In the genomic region with DNA sequence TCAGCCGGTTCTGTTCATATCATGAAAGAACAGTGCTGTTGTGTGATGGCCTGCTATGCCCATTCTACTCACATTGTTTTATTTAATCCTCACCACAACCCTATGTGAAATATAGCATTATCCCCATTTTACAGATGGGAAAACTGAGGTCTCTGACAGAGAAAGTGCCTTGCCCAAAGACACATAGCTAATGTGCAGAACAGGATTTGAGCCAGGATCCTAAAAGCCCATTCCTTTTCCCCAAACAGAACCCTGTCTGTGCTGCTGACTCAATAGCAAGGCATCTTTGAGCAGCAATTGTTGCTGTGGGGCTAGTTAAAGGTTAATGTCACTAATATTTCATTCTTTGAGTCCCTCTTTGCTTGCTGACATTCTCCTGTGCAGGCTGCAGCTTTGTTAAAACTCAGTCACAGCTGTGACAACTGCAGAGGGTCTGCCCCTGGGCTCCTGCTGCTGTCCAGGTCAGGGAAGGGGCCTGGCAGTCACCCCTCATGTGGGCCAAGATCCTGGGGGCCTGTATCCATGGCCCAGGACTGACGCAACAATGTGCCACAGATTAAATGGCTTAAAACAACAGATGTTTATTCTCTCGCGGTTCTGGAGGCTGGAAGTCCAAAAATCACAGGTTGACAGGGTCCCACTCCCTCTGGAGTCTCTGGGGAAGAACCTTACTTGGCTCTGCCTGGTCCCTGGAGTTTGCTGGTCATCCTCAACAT, we compare ENCODE assay signal across 19 cellular contexts. TPM values are rescaled to one million over a fixed set of nuclear protein-coding genes. Genes with fewer than 3 reads are reported as not detected.
DNase-seq lines count a peak whose midpoint lies in the region; ATAC-seq and TF ChIP-seq lines count a peak whose summit lies in the region.
"Had no signal": no experiment of that assay in that cellular context is flagged by ENCODE, and none has a peak within 500 bp of the region (broad histone marks: within the 10 kb centered on the region; RNA-seq: fewer than 3 reads in every experiment).

No MANE protein-coding gene starts in this region.

- WGBS in transverse colon (ENCODE audit: low coverage in 1 of 2), 2 donors, result 89% methylated on average over 4 of the region's 4 CpGs; no CpG with 5 or more reads in 1 of the 2 donors

- no peak overlapping the region for H3K27ac ChIP-seq in fibroblast of lung (ENCODE audit: insufficient read depth, low read length)
- no peak overlapping the region for H3K27ac ChIP-seq in Peyer's patch
- no peak overlapping the region for H3K27ac ChIP-seq in transverse colon
- H3K27ac ChIP-seq: 22Rv1, BLaER1, RWPE1 had no signal

- no peaks in the 10 kb centered on the region for H3K27me3 Mint-ChIP-seq in neural crest cell (ENCODE audit: low read depth)

- no peaks in the 10 kb centered on the region for H4K20me1 ChIP-seq in fibroblast of lung (ENCODE audit: control insufficient read depth, extremely low read depth, insufficient read depth, low read length)
- H4K20me1 ChIP-seq: BLaER1 had no signal

- no peak for TF ChIP-seq POLR2A in Peyer's patch (IDR thresholded peaks at IDR 0.05)
- TF ChIP-seq POLR2A in transverse colon (IDR thresholded peaks at IDR 0.05), result no peak

- no peak for ATAC-seq in HG02840 (IDR thresholded peaks at IDR 0.05; ENCODE audit: low FRiP score, unreplicated experiment)
- no peak for ATAC-seq in GM19467 (IDR thresholded peaks at IDR 0.05; ENCODE audit: unreplicated experiment)
- ATAC-seq: CD8-positive, alpha-beta T cell had no signal

- peak; percentile 3 for DNase-seq in NCI-H82 (lab: John Stamatoyannopoulos, UW)
- DNase-seq in NCI-H82 treated with DMSO at 0.1 percent for 48 hours (lab: John Stamatoyannopoulos, UW; ENCODE audit: unreplicated experiment), result no peak
- peak; percentile 48 to 52 for DNase-seq in fibroblast of lung (ENCODE audit: low read depth in 2 of 2)
- no peak for DNase-seq in neural crest cell (ENCODE audit: low read depth, low spot score)
- DNase-seq in Peyer's patch, result no peak
- no peak for DNase-seq in transverse colon
- DNase-seq: CD8-positive, alpha-beta T cell; DMS79; GF-D8; H7; NCI-H187; NCI-H69; OCI-M1 had no signal

- peak overlapping the region; percentile 87 for H3K27ac Mint-ChIP-seq in neural crest cell (ENCODE audit: unreplicated experiment)
- H3K27ac Mint-ChIP-seq: CD8-positive, alpha-beta T cell; IgD-negative memory B cell had no signal

- H3K4me3 Mint-ChIP-seq in neural crest cell, result no peak overlapping the region
- H3K4me3 Mint-ChIP-seq: CD8-positive, alpha-beta T cell had no signal

- H2AFZ ChIP-seq in fibroblast of lung (ENCODE audit: low read length), result no peak overlapping the region

- intact Hi-C loops in transverse colon (cut with DNase I; ENCODE audit: low total_unique reads), result no loop called here

- peaks cover 11% of the 10 kb centered on the region for H3K36me3 Mint-ChIP-seq in neural crest cell (ENCODE audit: low read depth)
- H3K36me3 Mint-ChIP-seq: CD8-positive, alpha-beta T cell; IgD-negative memory B cell had no signal

- in situ Hi-C loops in transverse colon (cut with MboI; ENCODE audit: low pct_ligation_motif_present in 1 of 4, low pct_unique_long_range_greater_than_20kb in 1 of 4, low sequenced_read_pairs in 3 of 4), result no loop called here

- no peaks in the 10 kb centered on the region for H3K9me3 Mint-ChIP-seq in neural crest cell
- H3K9me3 Mint-ChIP-seq: CD8-positive, alpha-beta T cell; IgD-negative memory B cell had no signal

- H3K9ac ChIP-seq in fibroblast of lung (ENCODE audit: insufficient read depth, low read length), result no peak overlapping the region
- H3K9ac ChIP-seq: BLaER1 had no signal

- H3K4me3 ChIP-seq in fibroblast of lung (replicated peaks in 1 of 4; ENCODE audit: control extremely low read depth in 1 of 4, insufficient read depth in 1 of 4, low read depth in 3 of 4, low read length in 4 of 4), result no peak overlapping the region
- no peak overlapping the region for H3K4me3 ChIP-seq in Peyer's patch
- no peak overlapping the region for H3K4me3 ChIP-seq in transverse colon
- H3K4me3 ChIP-seq: BLaER1 had no signal

- TF ChIP-seq CTCF in fibroblast of lung (conservative IDR thresholded peaks at IDR 0.05 in 1 of 2, IDR thresholded peaks at IDR 0.05 in 1 of 2; ENCODE audit: low read depth in 1 of 2, low read length in 2 of 2) (no peak), neural crest cell (conservative IDR thresholded peaks at IDR 0.05) (no peak), Peyer's patch (IDR thresholded peaks at IDR 0.05) (no peak), transverse colon (IDR thresholded peaks at IDR 0.05) (no peak)

- H3K27me3 ChIP-seq in fibroblast of lung (ENCODE audit: control insufficient read depth, insufficient read depth, low read length) (peaks cover 2% of the 10 kb centered on the region), Peyer's patch (no peaks in the 10 kb centered on the region), transverse colon (no peaks in the 10 kb centered on the region)
- H3K27me3 ChIP-seq: BLaER1 had no signal

- H3K4me1 ChIP-seq in fibroblast of lung (ENCODE audit: control insufficient read depth, extremely low read depth, insufficient read depth, low read length) (no peaks in the 10 kb centered on the region), Peyer's patch (peaks cover 0 to 8% (median 0%) of the 10 kb centered on the region in 4 donors), transverse colon (peaks cover 0 to 15% (median 3%) of the 10 kb centered on the region in 4 donors)
- H3K4me1 ChIP-seq: BLaER1 had no signal

- H3K36me3 ChIP-seq in fibroblast of lung (ENCODE audit: control insufficient read depth, insufficient read depth, low read length), result no peaks in the 10 kb centered on the region
- H3K36me3 ChIP-seq in Peyer's patch, result no peaks in the 10 kb centered on the region
- no peaks in the 10 kb centered on the region for H3K36me3 ChIP-seq in transverse colon
- H3K36me3 ChIP-seq: BLaER1 had no signal

- no peak for TF ChIP-seq EP300 in transverse colon (IDR thresholded peaks at IDR 0.05; ENCODE audit: low read depth)

- no peak overlapping the region for H3K4me2 ChIP-seq in fibroblast of lung (ENCODE audit: extremely low read depth, insufficient read depth, low read length)
- H3K4me2 ChIP-seq: BLaER1 had no signal

- no peaks in the 10 kb centered on the region for H3K79me2 ChIP-seq in fibroblast of lung (ENCODE audit: control insufficient read depth, insufficient read depth, low read length)

- H3K4me1 Mint-ChIP-seq in neural crest cell, result peaks cover 30% of the 10 kb centered on the region
- H3K4me1 Mint-ChIP-seq: IgD-negative memory B cell had no signal

- H3K9me3 ChIP-seq in fibroblast of lung (ENCODE audit: control insufficient read depth, insufficient read depth, low read depth, low read length), result no peaks in the 10 kb centered on the region
- no peaks in the 10 kb centered on the region for H3K9me3 ChIP-seq in Peyer's patch
- no peaks in the 10 kb centered on the region for H3K9me3 ChIP-seq in transverse colon
- H3K9me3 ChIP-seq: BLaER1 had no signal

RNA-seq across cellular contexts. Expression of a gene that starts 40.4 kb away (rescaled TPM):
- total RNA-seq in fibroblast of lung (0.17 and 0.77 TPM in 2 replicates), neural crest cell (72.1 and 73.6 TPM in 2 replicates), Peyer's patch (10 to 100 TPM in 2 of 4 donors, 1 to 10 TPM in 2; 6.5 to 35.5 (median 12.9) TPM), transverse colon (10 to 100 TPM; 12.2 to 42.6 (median 13.2) TPM)
- 0.43 and 9.6 TPM in 2 replicates for polyA plus RNA-seq in fibroblast of lung
- 0.38 and 8.2 TPM in 2 replicates for polyA plus RNA-seq in fibroblast of lung (2012)
- 1.1 and 33.0 TPM in 2 replicates for polyA minus RNA-seq in fibroblast of lung (ENCODE audit: low replicate concordance)

Comparison
In these comparisons a context has a peak if more than half of its experiments do, and no peak if none do; other contexts are left out.
1. DNase-seq: peak in NCI-H82 (single experiment) and fibroblast of lung (2 of 2); none in NCI-H82 treated with DMSO at 0.1 percent for 48 hours (single experiment), neural crest cell (single experiment), Peyer's patch (0 of 3) and transverse colon (single experiment).